Comparison of ENCODE assay signal across 34 cellular contexts in genomic region chr18:64009305-64009704, GRCh38.
"Had no signal": no experiment of that assay in that cellular context is flagged by ENCODE, and none has a peak within 500 bp of the region (broad histone marks: within the 10 kb centered on the region; RNA-seq: fewer than 3 reads in every experiment).

No MANE protein-coding gene starts in this region.

- H3K4me3 Mint-ChIP-seq: activated B cell treated with CpG ODN at 0.5 μM for 24 hours; activated CD8-positive, alpha-beta T cell treated with anti-CD3 and anti-CD28 coated beads for 36 hours; activated naive CD8-positive, alpha-beta T cell; activated naive CD8-positive, alpha-beta T cell treated with anti-CD3 and anti-CD28 coated beads, Interleukin-2, amount 50 U/mL, for 24 hours; activated T-cell treated with anti-CD3 and anti-CD28 coated beads, Interleukin-2, amount 50 U/mL, for 4 hours; activated T-helper 17 cell treated with anti-CD3 and anti-CD28 coated beads, Interleukin-2, amount 50 U/mL, for 72 hours; effector memory CD8-positive, alpha-beta T cell; T-helper 17 cell; T-helper 2 cell treated with Interferon-gamma antibody and Interleukin-4, amounts not matched to agents 5 μg/mL and 100 μg/mL, for 36 hours had no signal

- H3K27me3 Mint-ChIP-seq: activated B cell treated with CpG ODN at 0.5 μM for 24 hours; activated CD8-positive, alpha-beta T cell treated with anti-CD3 and anti-CD28 coated beads for 36 hours; activated naive CD8-positive, alpha-beta T cell; activated naive CD8-positive, alpha-beta T cell treated with anti-CD3 and anti-CD28 coated beads, Interleukin-2, amount 50 U/mL, for 24 hours had no signal

- H3K4me1 Mint-ChIP-seq: activated B cell treated with CpG ODN at 0.5 μM for 24 hours; activated naive CD8-positive, alpha-beta T cell treated with anti-CD3 and anti-CD28 coated beads, Interleukin-2, amount 50 U/mL, for 24 hours; activated T-helper 17 cell treated with anti-CD3 and anti-CD28 coated beads, Interleukin-2, amount 50 U/mL, for 72 hours; T-helper 17 cell had no signal

- DNase-seq: activated B cell treated with CpG ODN at 0.5 μM for 24 hours; activated CD4-positive, alpha-beta T cell treated with anti-CD3 and anti-CD28 coated beads for 48 hours; activated CD4-positive, alpha-beta T cell treated with anti-CD3 and anti-CD28 coated beads, Interleukin-2, amount 50 U/mL, for 1 hour; activated CD4-positive, alpha-beta T cell treated with anti-CD3 and anti-CD28 coated beads, Interleukin-2, amount 50 U/mL, for 48 hours; activated CD8-positive, alpha-beta memory T cell treated with anti-CD3 and anti-CD28 coated beads for 24 hours; activated CD8-positive, alpha-beta T cell treated with anti-CD3 and anti-CD28 coated beads for 36 hours; activated effector memory CD4-positive, alpha-beta T cell treated with Interleukin-2 at 50 U/mL for 16 hours; activated gamma-delta T cell treated with Interleukin-2 at 50 U/mL for 16 hours; activated naive CD4-positive, alpha-beta T cell treated with anti-CD3 and anti-CD28 coated beads, Interleukin-2, amount 50 U/mL, for 16 hours; activated naive CD4-positive, alpha-beta T cell treated with Interleukin-2 at 50 U/mL for 16 hours; activated naive CD8-positive, alpha-beta T cell treated with anti-CD3 and anti-CD28 coated beads, Interleukin-2, amount 50 U/mL, for 24 hours; activated T-cell treated with anti-CD3 and anti-CD28 coated beads, Interleukin-2, amount 50 U/mL, for 4 hours; adrenal gland; amygdala; aorta; body of pancreas; caudate nucleus; cortex of kidney; dermis blood vessel endothelial cell; effector CD4-positive, alpha-beta T cell; effector memory CD8-positive, alpha-beta T cell; erythroblast; foreskin keratinocyte; gastrocnemius medialis; glutamatergic neuron; heart left ventricle; T-helper 17 cell; T1000; WERI-Rb-1 had no signal

- H3K27ac ChIP-seq: adrenal gland, body of pancreas, esophagus muscularis mucosa, foreskin keratinocyte, gastrocnemius medialis, heart left ventricle, WERI-Rb-1 had no signal

- H3K27ac Mint-ChIP-seq: activated B cell treated with CpG ODN at 0.5 μM for 24 hours; activated CD8-positive, alpha-beta T cell treated with anti-CD3 and anti-CD28 coated beads for 36 hours; activated naive CD8-positive, alpha-beta T cell; activated naive CD8-positive, alpha-beta T cell treated with anti-CD3 and anti-CD28 coated beads, Interleukin-2, amount 50 U/mL, for 24 hours; activated T-helper 17 cell treated with anti-CD3 and anti-CD28 coated beads, Interleukin-2, amount 50 U/mL, for 72 hours; effector memory CD8-positive, alpha-beta T cell; T-helper 17 cell; T-helper 2 cell treated with Interferon-gamma antibody and Interleukin-4, amounts not matched to agents 5 μg/mL and 100 μg/mL, for 36 hours had no signal

- H3K9me3 ChIP-seq: adrenal gland, body of pancreas, esophagus muscularis mucosa, gastrocnemius medialis, heart left ventricle had no signal

- H3K36me3 Mint-ChIP-seq: activated naive CD8-positive, alpha-beta T cell had no signal

- H3K27me3 ChIP-seq: adrenal gland, body of pancreas, esophagus muscularis mucosa, gastrocnemius medialis, heart left ventricle had no signal

- H3K4me1 ChIP-seq: adrenal gland, esophagus muscularis mucosa, foreskin keratinocyte, gastrocnemius medialis, heart left ventricle had no signal

- H3K36me3 ChIP-seq: adrenal gland, esophagus muscularis mucosa, gastrocnemius medialis, heart left ventricle, WERI-Rb-1 had no signal

- ATAC-seq: activated CD4-positive, CD25-positive, alpha-beta regulatory T cell treated with anti-CD3 and anti-CD28 coated beads, Interleukin-2, amount 50 U/mL, for 24 hours; activated CD8-positive, alpha-beta T cell treated with anti-CD3 and anti-CD28 coated beads for 36 hours; activated naive CD8-positive, alpha-beta T cell treated with anti-CD3 and anti-CD28 coated beads, Interleukin-2, amount 50 U/mL, for 24 hours; activated T-cell treated with anti-CD3 and anti-CD28 coated beads, Interleukin-2, amount 50 U/mL, for 4 hours; activated T-helper 17 cell treated with anti-CD3 and anti-CD28 coated beads, Interleukin-2, amount 50 U/mL, for 72 hours; body of pancreas; effector memory CD8-positive, alpha-beta T cell; foreskin keratinocyte; gastrocnemius medialis; heart left ventricle; T-helper 17 cell had no signal

- H3K4me3 ChIP-seq: adrenal gland, body of pancreas, esophagus muscularis mucosa, gastrocnemius medialis, heart left ventricle had no signal

- H3K9me3 Mint-ChIP-seq: activated B cell treated with CpG ODN at 0.5 μM for 24 hours; activated CD8-positive, alpha-beta T cell treated with anti-CD3 and anti-CD28 coated beads for 36 hours; activated naive CD8-positive, alpha-beta T cell treated with anti-CD3 and anti-CD28 coated beads, Interleukin-2, amount 50 U/mL, for 24 hours; activated T-cell treated with anti-CD3 and anti-CD28 coated beads, Interleukin-2, amount 50 U/mL, for 4 hours; activated T-helper 17 cell treated with anti-CD3 and anti-CD28 coated beads, Interleukin-2, amount 50 U/mL, for 72 hours; effector memory CD8-positive, alpha-beta T cell; T-helper 2 cell treated with Interferon-gamma antibody and Interleukin-4, amounts not matched to agents 5 μg/mL and 100 μg/mL, for 36 hours had no signal
